ENCODE assay signal across 1 cellular context in the genomic region with DNA sequence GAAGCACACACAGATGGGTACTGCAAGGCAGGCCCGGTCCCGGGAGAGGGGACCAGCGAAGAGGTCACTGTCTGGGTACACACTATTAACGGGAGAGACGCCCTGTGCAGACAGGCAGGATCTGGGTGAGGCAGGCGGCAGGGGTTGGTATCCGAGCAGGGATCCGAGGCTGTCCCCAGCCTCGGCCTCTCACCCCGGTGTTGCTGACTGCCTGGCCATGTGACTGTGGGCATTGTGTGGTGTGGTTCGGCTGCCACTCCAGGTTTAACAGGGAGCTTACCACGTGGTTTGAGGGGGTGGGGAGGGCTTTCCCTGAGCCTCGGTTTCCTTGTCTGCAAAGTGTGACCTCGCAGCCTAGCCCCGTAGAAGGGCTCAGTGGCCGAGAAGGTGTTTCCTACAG.
TF ChIP-seq lines count a peak whose summit lies in the region.

No MANE protein-coding gene starts in this region.

TF ChIP-seq in H1, 55 proteins besides CTCF, POLR2A, EP300 and RAD21:
- TF ChIP-seq KDM1A (IDR thresholded peaks at IDR 0.05; ENCODE audit: borderline replicate concordance, low read length) (no peak), JUND (IDR thresholded peaks at IDR 0.05; ENCODE audit: low read length) (no peak), TEAD4 (IDR thresholded peaks at IDR 0.05; ENCODE audit: low read depth, low read length) (no peak), NANOG (IDR thresholded peaks at IDR 0.05; ENCODE audit: insufficient read depth, low read depth, low read length, poor library complexity, severe bottlenecking) (no peak), KDM5A (IDR thresholded peaks at IDR 0.05; ENCODE audit: low read length) (no peak), KDM4A (IDR thresholded peaks at IDR 0.05; ENCODE audit: low read depth, low read length, severe bottlenecking) (no peak)
- TF ChIP-seq, protein P1, sequence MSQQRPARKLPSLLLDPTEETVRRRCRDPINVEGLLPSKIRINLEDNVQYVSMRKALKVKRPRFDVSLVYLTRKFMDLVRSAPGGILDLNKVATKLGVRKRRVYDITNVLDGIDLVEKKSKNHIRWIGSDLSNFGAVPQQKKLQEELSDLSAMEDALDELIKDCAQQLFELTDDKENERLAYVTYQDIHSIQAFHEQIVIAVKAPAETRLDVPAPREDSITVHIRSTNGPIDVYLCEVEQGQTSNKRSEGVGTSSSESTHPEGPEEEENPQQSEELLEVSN (IDR thresholded peaks at IDR 0.05) = no peak
